Comparison of ENCODE assay signal across 1 cellular context in the genomic region with DNA sequence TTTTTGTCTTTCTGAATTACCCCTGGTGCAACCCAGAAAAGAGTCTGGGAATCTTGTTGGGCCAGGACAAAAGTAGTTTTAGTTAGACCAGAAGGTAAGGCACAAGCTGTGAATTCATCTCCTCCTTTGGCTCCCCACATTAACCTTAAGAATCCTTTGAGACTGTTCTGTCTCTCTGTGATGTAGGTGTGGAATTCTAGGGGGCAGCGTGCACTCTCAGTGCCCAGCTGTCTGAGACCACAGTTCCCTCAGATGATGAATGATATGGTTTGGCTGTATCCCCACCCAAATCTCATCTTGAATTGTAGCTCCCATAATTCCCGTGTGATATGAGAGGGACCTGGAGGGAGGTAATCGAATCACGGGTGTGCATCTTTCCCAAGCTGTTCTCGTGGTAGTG.
TF ChIP-seq lines count a peak whose summit lies in the region.

No MANE protein-coding gene starts in this region.

TF ChIP-seq in H1, 55 proteins besides CTCF, POLR2A, EP300 and RAD21 (continued from another document):
- TF ChIP-seq BRCA1 (IDR thresholded peaks at IDR 0.05; ENCODE audit: low read depth, low read length) (no peak), RFX5 (IDR thresholded peaks at IDR 0.05; ENCODE audit: borderline replicate concordance, low read depth, low read length) (no peak), SIX5 (IDR thresholded peaks at IDR 0.05; ENCODE audit: low read depth, low read length) (no peak), SP4 (IDR thresholded peaks at IDR 0.05; ENCODE audit: low read length) (no peak), RBBP5 (IDR thresholded peaks at IDR 0.05; ENCODE audit: borderline replicate concordance, low read depth, low read length) (no peak), CHD1 (IDR thresholded peaks at IDR 0.05; ENCODE audit: low read depth, low read length) (no peak), TAF7 (optimal IDR thresholded peaks at IDR 0.05; ENCODE audit: borderline replicate concordance, low read depth, low read length) (no peak), POU5F1 (IDR thresholded peaks at IDR 0.05; ENCODE audit: low read depth, low read length) (no peak)
- TF ChIP-seq, protein P1, sequence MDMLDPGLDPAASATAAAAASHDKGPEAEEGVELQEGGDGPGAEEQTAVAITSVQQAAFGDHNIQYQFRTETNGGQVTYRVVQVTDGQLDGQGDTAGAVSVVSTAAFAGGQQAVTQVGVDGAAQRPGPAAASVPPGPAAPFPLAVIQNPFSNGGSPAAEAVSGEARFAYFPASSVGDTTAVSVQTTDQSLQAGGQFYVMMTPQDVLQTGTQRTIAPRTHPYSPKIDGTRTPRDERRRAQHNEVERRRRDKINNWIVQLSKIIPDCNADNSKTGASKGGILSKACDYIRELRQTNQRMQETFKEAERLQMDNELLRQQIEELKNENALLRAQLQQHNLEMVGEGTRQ (IDR thresholded peaks at IDR 0.05; ENCODE audit: low read length), result no peak
- TF ChIP-seq, protein P2, sequence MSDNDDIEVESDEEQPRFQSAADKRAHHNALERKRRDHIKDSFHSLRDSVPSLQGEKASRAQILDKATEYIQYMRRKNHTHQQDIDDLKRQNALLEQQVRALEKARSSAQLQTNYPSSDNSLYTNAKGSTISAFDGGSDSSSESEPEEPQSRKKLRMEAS (IDR thresholded peaks at IDR 0.05), result no peak
